Comparison of ENCODE assay signal across 1 cellular context in genomic region chr5:135315394-135315793, GRCh38.
TF ChIP-seq lines count a peak whose summit lies in the region.

No MANE protein-coding gene starts in this region.

TF ChIP-seq in K562, 482 proteins besides CTCF, POLR2A, EP300 and RAD21 (continued from another document and continues in another):
- TF ChIP-seq ZNF318 (IDR thresholded peaks at IDR 0.05; ENCODE audit: borderline replicate concordance in 1 of 2, low read depth in 1 of 2), result no peak
- no peak for TF ChIP-seq FOXA1 (IDR thresholded peaks at IDR 0.05; ENCODE audit: borderline replicate concordance)
- no peak for TF ChIP-seq ZNF407 (IDR thresholded peaks at IDR 0.05; ENCODE audit: low read depth)
- no peak for TF ChIP-seq ZNF740 (CRISPR knock-in tag; IDR thresholded peaks at IDR 0.05)
- TF ChIP-seq ZNF740 (tag; IDR thresholded peaks at IDR 0.05), result no peak
- no peak for TF ChIP-seq RBM15 (IDR thresholded peaks at IDR 0.05; ENCODE audit: insufficient read depth, low read length)
- TF ChIP-seq NFYB (IDR thresholded peaks at IDR 0.05; ENCODE audit: extremely low read depth, insufficient read length), result peak; percentile 90
- no peak for TF ChIP-seq ZNF24 (IDR thresholded peaks at IDR 0.05)
- peak; percentile 87 for TF ChIP-seq USF2 (CRISPR knock-in tag; IDR thresholded peaks at IDR 0.05)
- no peak for TF ChIP-seq TAF7 (tag; IDR thresholded peaks at IDR 0.05)
- TF ChIP-seq NRF1 (conservative IDR thresholded peaks at IDR 0.05 in 1 of 2, IDR thresholded peaks at IDR 0.05 in 1 of 2), result no peak
- TF ChIP-seq BRD9 (IDR thresholded peaks at IDR 0.05; ENCODE audit: low read depth, partially characterized antibody), result no peak
- TF ChIP-seq FOS (IDR thresholded peaks at IDR 0.05; ENCODE audit: extremely low read depth, insufficient read length), result peak; percentile 54
- TF ChIP-seq GABPB2 (CRISPR knock-in tag; conservative IDR thresholded peaks at IDR 0.05), result no peak
- no peak for TF ChIP-seq MAZ (CRISPR knock-in tag; conservative IDR thresholded peaks at IDR 0.05 in 1 of 2, IDR thresholded peaks at IDR 0.05 in 1 of 2)
- TF ChIP-seq THRAP3 (IDR thresholded peaks at IDR 0.05; ENCODE audit: borderline replicate concordance), result no peak
- no peak for TF ChIP-seq PHF21A (IDR thresholded peaks at IDR 0.05; ENCODE audit: borderline replicate concordance, low read depth)
- no peak for TF ChIP-seq ETV6 (IDR thresholded peaks at IDR 0.05; ENCODE audit: borderline replicate concordance in 1 of 2, low read depth in 2 of 2, low read length in 1 of 2)
- no peak for TF ChIP-seq ETV6 (CRISPR knock-in tag; IDR thresholded peaks at IDR 0.05; ENCODE audit: borderline replicate concordance)
- TF ChIP-seq ZNF280B (CRISPR knock-in tag; IDR thresholded peaks at IDR 0.05), result no peak
- no peak for TF ChIP-seq ZNF512 (tag; IDR thresholded peaks at IDR 0.05)
- no peak for TF ChIP-seq E2F6 (IDR thresholded peaks at IDR 0.05; ENCODE audit: borderline replicate concordance in 1 of 2, extremely low read depth in 1 of 2, insufficient read depth in 1 of 2, insufficient read length in 1 of 2, low read depth in 1 of 2, low read length in 1 of 2, poor library complexity in 1 of 2, severe bottlenecking in 1 of 2)
- TF ChIP-seq RCOR1 (IDR thresholded peaks at IDR 0.05; ENCODE audit: borderline replicate concordance in 1 of 2, low read depth in 2 of 2, low read length in 2 of 2), result no peak
- TF ChIP-seq HNRNPK (IDR thresholded peaks at IDR 0.05; ENCODE audit: low read depth, low read length, poor library complexity, severe bottlenecking), result no peak
- no peak for TF ChIP-seq CXXC5 (CRISPR knock-in tag; IDR thresholded peaks at IDR 0.05)
- TF ChIP-seq IRF2 (CRISPR knock-in tag; IDR thresholded peaks at IDR 0.05), result no peak
- TF ChIP-seq ARID1B (IDR thresholded peaks at IDR 0.05), result no peak
- 0 out of 2 replicates have a peak, but pooled peaks have one; percentile 3 for TF ChIP-seq CBFA2T2 (conservative IDR thresholded peaks at IDR 0.05)
- peak; percentile 84 for TF ChIP-seq USF1 (CRISPR knock-in tag; IDR thresholded peaks at IDR 0.05)
